13 cellular contexts compared by ENCODE assay signal in genomic region chr17:65514082-65514481, GRCh38. TPM values are rescaled to one million over a fixed set of nuclear protein-coding genes. Genes with fewer than 3 reads are reported as not detected.
DNase-seq lines count a peak whose midpoint lies in the region; ATAC-seq and TF ChIP-seq lines count a peak whose summit lies in the region.
"Had no signal": no experiment of that assay in that cellular context is flagged by ENCODE, and none has a peak within 500 bp of the region (broad histone marks: within the 10 kb centered on the region; RNA-seq: fewer than 3 reads in every experiment).

No MANE protein-coding gene starts in this region.

- peak; percentile 72 for DNase-seq in AG08396 (ENCODE audit: low spot score)
- DNase-seq in HFF-Myc (ENCODE audit: extremely low read depth, low read depth): peak; percentile 50
- DNase-seq in astrocyte of the spinal cord (ENCODE audit: low read depth, low spot score): peak; percentile 69
- DNase-seq in lower lobe of right lung: no peak
- DNase-seq in SKM-1 treated with dmso at 0.1 percent for 144 hours (lab: John Stamatoyannopoulos, UW; ENCODE audit: unreplicated experiment): no peak
- DNase-seq in cerebellar nuclear complex (lab: John Stamatoyannopoulos, UW): no peak
- no peak for DNase-seq in T-cell
- no peak for DNase-seq in NCI-H526 treated with DMSO at 0.1 percent for 48 hours (lab: John Stamatoyannopoulos, UW)
- DNase-seq: activated CD4-positive, alpha-beta T cell treated with anti-CD3 and anti-CD28 coated beads, Interleukin-2, amount 10 ng/mL, durations not matched to agents 7 days and 5 days; colonic mucosa; naive thymus-derived CD8-positive, alpha-beta T cell; Right ventricle myocardium superior; upper lobe of left lung had no signal

- POLR2A ChIA-PET in T-cell (lab: Charles Lee): no interaction called here

- H3K36me3 ChIP-seq in lower lobe of right lung: no peaks in the 10 kb centered on the region
- H3K36me3 ChIP-seq: colonic mucosa, upper lobe of left lung had no signal

- intact Hi-C loops in lower lobe of right lung (cut with DNase I): no loop called here

- peaks cover 19% of the 10 kb centered on the region for H3K4me1 ChIP-seq in lower lobe of right lung

- ATAC-seq in lower lobe of right lung (peak in 1 of 2 donors; percentile 32), T-cell (replicated peaks in 1 of 4) (no peak)
- ATAC-seq: naive thymus-derived CD8-positive, alpha-beta T cell had no signal

- in situ Hi-C loops in astrocyte of the spinal cord (cut with HindIII; ENCODE audit: low sequenced_read_pairs): no loop called here

- peaks cover 0 to 3% of the 10 kb centered on the region in 2 donors for H3K27me3 Mint-ChIP-seq in T-cell

- H3K9me3 ChIP-seq in lower lobe of right lung: no peaks in the 10 kb centered on the region
- H3K9me3 ChIP-seq: colonic mucosa, upper lobe of left lung had no signal

- no peaks in the 10 kb centered on the region for H3K27me3 ChIP-seq in lower lobe of right lung (ENCODE audit: low read depth)
- H3K27me3 ChIP-seq: colonic mucosa, upper lobe of left lung had no signal

- peak overlapping the region; percentile 81 for H3K27ac ChIP-seq in lower lobe of right lung
- H3K27ac ChIP-seq: colonic mucosa had no signal

- H3K4me1 Mint-ChIP-seq in T-cell: peaks cover 0 to 8% (median 0%) of the 10 kb centered on the region in 3 donors

- no peak overlapping the region for H3K4me3 ChIP-seq in HFF-Myc (replicated peaks; ENCODE audit: low read depth, low read length)
- no peak overlapping the region for H3K4me3 ChIP-seq in astrocyte of the spinal cord (ENCODE audit: low read depth, low read length)
- H3K4me3 ChIP-seq in lower lobe of right lung: no peak overlapping the region
- H3K4me3 ChIP-seq: colonic mucosa, upper lobe of left lung had no signal

- CTCF ChIA-PET in T-cell (lab: Charles Lee): no interaction called here

- H3K27ac Mint-ChIP-seq in T-cell: no peak overlapping the region
- H3K27ac Mint-ChIP-seq: activated CD4-positive, alpha-beta T cell treated with anti-CD3 and anti-CD28 coated beads, Interleukin-2, amount 10 ng/mL, durations not matched to agents 7 days and 5 days; naive thymus-derived CD8-positive, alpha-beta T cell had no signal

- H3K36me3 Mint-ChIP-seq in T-cell: no peaks in the 10 kb centered on the region
- H3K36me3 Mint-ChIP-seq: naive thymus-derived CD8-positive, alpha-beta T cell had no signal

- H3K9me3 Mint-ChIP-seq in T-cell: peaks cover 0 to 5% (median 0%) of the 10 kb centered on the region in 3 donors

- TF ChIP-seq CTCF in HFF-Myc (IDR thresholded peaks at IDR 0.05; ENCODE audit: low read depth, low read length, missing control alignments) (no peak), astrocyte of the spinal cord (IDR thresholded peaks at IDR 0.05; ENCODE audit: low read depth, low read length) (no peak), lower lobe of right lung (IDR thresholded peaks at IDR 0.05) (no peak)

- no peak overlapping the region for H3K4me3 Mint-ChIP-seq in T-cell
- H3K4me3 Mint-ChIP-seq: activated CD4-positive, alpha-beta T cell treated with anti-CD3 and anti-CD28 coated beads, Interleukin-2, amount 10 ng/mL, durations not matched to agents 7 days and 5 days; naive thymus-derived CD8-positive, alpha-beta T cell had no signal

RNA-seq across cellular contexts. Expression of gene AXIN2, which starts 47.4 kb away (rescaled TPM):
- 53.4 TPM for total RNA-seq in lower lobe of right lung
- 10 to 100 TPM; 35.8 to 44.9 (median 40.2) TPM for total RNA-seq in T-cell

Comparison
In these comparisons a context has a peak if more than half of its experiments do, and no peak if none do; other contexts are left out.
1. DNase-seq: peak in AG08396 (single experiment), HFF-Myc (single experiment) and astrocyte of the spinal cord (single experiment); none in lower lobe of right lung (single experiment), SKM-1 treated with dmso at 0.1 percent for 144 hours (single experiment), cerebellar nuclear complex (0 of 2), T-cell (0 of 34) and NCI-H526 treated with DMSO at 0.1 percent for 48 hours (single experiment).